Comparison of ENCODE assay signal across 8 cellular contexts in the genomic region with DNA sequence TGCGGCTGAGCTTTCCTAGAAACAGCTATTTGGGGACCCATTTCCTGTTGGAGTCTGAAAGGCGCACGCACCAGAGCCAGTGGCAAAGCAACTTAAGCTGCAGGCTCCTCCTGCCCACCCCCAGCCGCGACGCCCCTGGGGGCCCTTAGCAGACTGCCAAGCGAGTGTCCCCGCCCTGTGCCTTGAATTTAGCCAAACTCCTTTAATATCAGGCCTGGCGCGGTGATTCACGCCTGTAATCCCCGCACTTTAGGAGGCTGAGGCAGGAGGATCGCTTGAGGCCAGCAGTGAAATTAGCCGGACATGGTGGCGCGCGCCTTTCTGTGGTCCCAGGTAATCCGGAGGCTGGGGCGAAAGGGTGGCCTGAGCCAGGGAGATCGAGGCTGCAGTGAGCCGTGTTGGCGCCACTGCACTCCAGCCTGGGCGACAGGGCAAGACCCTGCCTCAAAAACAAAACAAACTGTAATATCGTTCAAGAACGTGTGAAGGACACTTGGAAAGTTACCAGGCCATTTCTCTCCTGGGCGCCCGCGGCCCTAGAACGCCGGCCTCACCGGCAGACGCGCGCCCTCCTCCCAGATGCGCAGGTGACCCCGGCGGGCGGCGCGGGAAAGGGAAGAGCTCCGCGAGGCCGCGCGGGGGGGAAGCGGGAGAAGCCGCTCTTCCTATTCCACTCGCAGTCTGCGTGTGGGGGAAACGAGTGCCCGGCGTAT. TPM values are rescaled to one million over a fixed set of nuclear protein-coding genes. Genes with fewer than 3 reads are reported as not detected.
DNase-seq lines count a peak whose midpoint lies in the region; ATAC-seq and TF ChIP-seq lines count a peak whose summit lies in the region.

No MANE protein-coding gene starts in this region.

- in situ Hi-C loops in brain microvascular endothelial cell (cut with HindIII; ENCODE audit: low pct_ligation_motif_present, low sequenced_read_pairs): no loop called here

- H3K27ac ChIP-seq in KOPT-K1 (ENCODE audit: low read depth, low read length, poor library complexity, severe bottlenecking) (peak overlapping the region; percentile 58), brain microvascular endothelial cell (no peak overlapping the region), suprapubic skin (peak overlapping the region; percentile 80)

- TF ChIP-seq POLR2A in suprapubic skin (IDR thresholded peaks at IDR 0.05): no peak

- H3K27me3 ChIP-seq in brain microvascular endothelial cell (replicated peaks) (no peaks in the 10 kb centered on the region), suprapubic skin (no peaks in the 10 kb centered on the region)

- TF ChIP-seq CTCF in GM12865 (IDR thresholded peaks at IDR 0.05; ENCODE audit: insufficient read depth, low read depth, low read length, missing control alignments): no peak
- TF ChIP-seq CTCF in brain microvascular endothelial cell (IDR thresholded peaks at IDR 0.05; ENCODE audit: low read depth, low read length, missing control alignments): no peak
- TF ChIP-seq CTCF in suprapubic skin (IDR thresholded peaks at IDR 0.05): no peak

- H3K9me3 ChIP-seq in KOPT-K1 (ENCODE audit: insufficient read depth, low read length, poor library complexity, severe bottlenecking) (no peaks in the 10 kb centered on the region), suprapubic skin (no peaks in the 10 kb centered on the region)

- H3K36me3 ChIP-seq in KOPT-K1 (ENCODE audit: insufficient read depth, low read length) (no peaks in the 10 kb centered on the region), brain microvascular endothelial cell (replicated peaks) (no peaks in the 10 kb centered on the region), suprapubic skin (no peaks in the 10 kb centered on the region)

- H3K4me1 ChIP-seq in suprapubic skin: peaks cover 42% of the 10 kb centered on the region

- TF ChIP-seq EP300 in suprapubic skin (IDR thresholded peaks at IDR 0.05): no peak

- 9% methylated on average over 36 of the region's 52 CpGs for WGBS in suprapubic skin

- DNase-seq in GM12865 (ENCODE audit: low read depth) (no peak), brain microvascular endothelial cell (no peak), left lobe of liver (ENCODE audit: low spot score) (no peak), suprapubic skin (ENCODE audit: low spot score in 2 of 2) (no peak), Kasumi-1 (lab: John Stamatoyannopoulos, UW) (no peak), NCI-H128 (lab: John Stamatoyannopoulos, UW; ENCODE audit: unreplicated experiment) (no peak)

- ATAC-seq in left lobe of liver (peak; percentile 54), HG02981 (IDR thresholded peaks at IDR 0.05; ENCODE audit: unreplicated experiment) (no peak)

- peak overlapping the region; percentile 59 for H3K4me3 ChIP-seq in GM12865 (ENCODE audit: low read depth, low read length)
- peak overlapping the region; percentile 98 for H3K4me3 ChIP-seq in brain microvascular endothelial cell (ENCODE audit: low read depth, low read length)
- H3K4me3 ChIP-seq in suprapubic skin: peak overlapping the region; percentile 81

RNA-seq across cellular contexts. Expression of a gene that starts 1.0 kb away (rescaled TPM):
- total RNA-seq in left lobe of liver (5.4 TPM), suprapubic skin (10 to 100 TPM; 33.8 to 48.6 (median 45.7) TPM)
